Comparison of ENCODE assay signal across 10 cellular contexts in genomic region chr5:83368317-83368716, GRCh38.
A peak's percentile ranks its signal among the peaks of the same experiment; 100 is the strongest.
DNase-seq lines count a peak whose midpoint lies in the region; ATAC-seq and TF ChIP-seq lines count a peak whose summit lies in the region.
"Had no signal": no experiment of that assay in that cellular context is flagged by ENCODE, and none has a peak within 500 bp of the region (broad histone marks: within the 10 kb centered on the region; RNA-seq: fewer than 3 reads in every experiment).

No MANE protein-coding gene starts in this region.

- H3K4me3 ChIP-seq in A673 (ENCODE audit: low read depth, low read length, poor library complexity, severe bottlenecking) = no peak overlapping the region

- DNase-seq in A673 (ENCODE audit: low spot score) (peak; percentile 1), HPDE6-E6E7 (ENCODE audit: extremely low spot score) (peak; percentile 36), fibroblast of gingiva (ENCODE audit: low read depth) (peak; percentile 87), mesenteric fat pad (ENCODE audit: low spot score) (no peak), DMS 273 treated with DMSO at 0.1 percent for 48 hours (lab: John Stamatoyannopoulos, UW) (no peak)
- DNase-seq in activated CD4-positive, CD25-positive, alpha-beta regulatory T cell treated with anti-CD3 and anti-CD28 coated beads, Interleukin-2, amount 50 U/mL, for 72 hours = no peak
- DNase-seq in activated CD8-positive, alpha-beta memory T cell treated with anti-CD3 and anti-CD28 coated beads, Interleukin-2, amount 10 ng/mL, durations not matched to agents 7 days and 5 days = no peak
- DNase-seq: activated T-cell treated with anti-CD3 and anti-CD28 coated beads, Interleukin-2, amount 50 U/mL, for 4 hours had no signal

- H3K9me3 Mint-ChIP-seq in activated CD8-positive, alpha-beta memory T cell treated with anti-CD3 and anti-CD28 coated beads, Interleukin-2, amount 10 ng/mL, durations not matched to agents 7 days and 5 days (ENCODE audit: low read depth) = no peaks in the 10 kb centered on the region
- H3K9me3 Mint-ChIP-seq: activated T-cell treated with anti-CD3 and anti-CD28 coated beads, Interleukin-2, amount 50 U/mL, for 4 hours had no signal

- intact Hi-C loops in A673 (cut with micrococcal nuclease; ENCODE audit: unreplicated experiment) = no loop called here

- H3K4me1 ChIP-seq in A673 (ENCODE audit: insufficient read depth, low read length, poor library complexity, severe bottlenecking) = no peaks in the 10 kb centered on the region

- CTCF ChIA-PET in A673 (lab: Charles Lee) = no interaction called here
- CTCF ChIA-PET in activated CD8-positive, alpha-beta memory T cell treated with anti-CD3 and anti-CD28 coated beads, Interleukin-2, amount 10 ng/mL, durations not matched to agents 7 days and 5 days (lab: Charles Lee) = no interaction called here

- H3K36me3 Mint-ChIP-seq in activated CD8-positive, alpha-beta memory T cell treated with anti-CD3 and anti-CD28 coated beads, Interleukin-2, amount 10 ng/mL, durations not matched to agents 7 days and 5 days = no peaks in the 10 kb centered on the region

- TF ChIP-seq CTCF in A673 (conservative IDR thresholded peaks at IDR 0.05; ENCODE audit: low read depth, low read length) = no peak

- H3K27ac Mint-ChIP-seq in activated CD8-positive, alpha-beta memory T cell treated with anti-CD3 and anti-CD28 coated beads, Interleukin-2, amount 10 ng/mL, durations not matched to agents 7 days and 5 days = no peak overlapping the region
- H3K27ac Mint-ChIP-seq: B cell had no signal

- POLR2A ChIA-PET in A673 (lab: Charles Lee; ENCODE audit: low non-redundant PET) = no interaction called here

- BruUV-seq in A673 (replicated peaks; lab: Mats Ljungman, UMichigan) = no TSS peak

- no peak overlapping the region for H3K4me3 Mint-ChIP-seq in activated CD8-positive, alpha-beta memory T cell treated with anti-CD3 and anti-CD28 coated beads, Interleukin-2, amount 10 ng/mL, durations not matched to agents 7 days and 5 days
- H3K4me3 Mint-ChIP-seq: activated T-cell treated with anti-CD3 and anti-CD28 coated beads, Interleukin-2, amount 50 U/mL, for 4 hours; B cell had no signal

- no peaks in the 10 kb centered on the region for H3K36me3 ChIP-seq in A673 (ENCODE audit: insufficient read depth, low read length, poor library complexity, severe bottlenecking)

- no peak overlapping the region for H3K27ac ChIP-seq in A673 (ENCODE audit: low read depth, low read length, poor library complexity, severe bottlenecking)

- no peaks in the 10 kb centered on the region for H3K27me3 ChIP-seq in A673 (replicated peaks; ENCODE audit: insufficient read depth, low read depth, low read length, poor library complexity)

- no peaks in the 10 kb centered on the region for H3K9me3 ChIP-seq in A673 (ENCODE audit: low read depth, low read length, poor library complexity, severe bottlenecking)

- no peaks in the 10 kb centered on the region for H3K4me1 Mint-ChIP-seq in activated CD8-positive, alpha-beta memory T cell treated with anti-CD3 and anti-CD28 coated beads, Interleukin-2, amount 10 ng/mL, durations not matched to agents 7 days and 5 days

- no peaks in the 10 kb centered on the region for H3K27me3 Mint-ChIP-seq in activated CD8-positive, alpha-beta memory T cell treated with anti-CD3 and anti-CD28 coated beads, Interleukin-2, amount 10 ng/mL, durations not matched to agents 7 days and 5 days
- H3K27me3 Mint-ChIP-seq: B cell had no signal

- peak; percentile 64 for ATAC-seq in GM19463 (IDR thresholded peaks at IDR 0.05; ENCODE audit: unreplicated experiment)
- ATAC-seq in activated CD8-positive, alpha-beta memory T cell treated with anti-CD3 and anti-CD28 coated beads, Interleukin-2, amount 10 ng/mL, durations not matched to agents 7 days and 5 days = no peak
- ATAC-seq: activated T-cell treated with anti-CD3 and anti-CD28 coated beads, Interleukin-2, amount 50 U/mL, for 4 hours had no signal

Comparison
In these comparisons a context has a peak if more than half of its experiments do, and no peak if none do; other contexts are left out.
1. DNase-seq: peak in A673 (single experiment), HPDE6-E6E7 (single experiment) and fibroblast of gingiva (single experiment); none in mesenteric fat pad (single experiment), activated CD4-positive, CD25-positive, alpha-beta regulatory T cell treated with anti-CD3 and anti-CD28 coated beads, Interleukin-2, amount 50 U/mL, for 72 hours (single experiment), activated CD8-positive, alpha-beta memory T cell treated with anti-CD3 and anti-CD28 coated beads, Interleukin-2, amount 10 ng/mL, durations not matched to agents 7 days and 5 days (single experiment) and DMS 273 treated with DMSO at 0.1 percent for 48 hours (single experiment).